ENCODE assay signal across 10 cellular contexts in the genomic region with DNA sequence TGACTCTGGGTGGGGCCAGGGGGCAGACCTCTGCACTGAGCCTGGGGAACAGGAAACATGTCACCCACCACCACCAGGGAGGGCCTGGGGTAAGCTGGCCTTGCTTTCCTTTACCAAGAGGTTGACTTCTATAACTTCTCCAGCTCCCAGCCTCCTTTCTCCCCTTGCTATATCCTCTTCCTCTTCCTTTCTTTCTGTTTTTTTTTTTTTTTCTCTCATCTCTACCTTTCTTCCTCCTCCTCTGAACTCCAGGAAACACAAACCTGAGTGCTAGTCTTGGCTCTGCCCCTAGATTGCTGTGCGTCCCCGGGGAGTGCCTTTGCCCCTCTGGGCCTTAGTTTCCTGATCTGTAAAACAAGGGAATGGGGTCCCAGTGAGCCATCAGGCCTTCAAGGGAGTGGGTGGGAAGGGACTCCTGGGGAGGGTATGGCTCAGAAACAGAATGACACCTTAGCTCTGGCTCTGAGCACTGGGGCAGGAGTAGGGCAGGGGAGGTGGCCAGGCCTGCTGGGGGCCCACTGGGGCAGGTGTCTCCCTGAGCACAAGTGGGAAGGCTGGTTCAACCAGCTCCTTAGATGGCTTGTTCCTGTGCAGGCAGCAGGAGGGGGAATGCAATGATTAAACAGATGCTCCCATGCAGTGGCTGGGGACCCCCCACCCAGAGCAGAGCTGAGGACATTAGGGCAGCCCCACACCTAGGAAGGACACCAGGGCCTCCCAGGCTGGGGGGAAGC. TPM values are rescaled to one million over a fixed set of nuclear protein-coding genes. Genes with fewer than 3 reads are reported as not detected.
DNase-seq lines count a peak whose midpoint lies in the region; ATAC-seq and TF ChIP-seq lines count a peak whose summit lies in the region.
"Had no signal": no experiment of that assay in that cellular context is flagged by ENCODE, and none has a peak within 500 bp of the region (broad histone marks: within the 10 kb centered on the region; RNA-seq: fewer than 3 reads in every experiment).

No MANE protein-coding gene starts in this region.

- no peak overlapping the region for H2AFZ ChIP-seq in PC-9
- H2AFZ ChIP-seq in neuronal stem cell (ENCODE audit: low read length): no peak overlapping the region

- CTCF ChIA-PET in PC-9 (lab: Charles Lee): interaction anchor here (0.6 to 1.3 kb wide), 4 partner anchors 29 to 284 kb away, joined by 3 to 17 read pairs (median 6); a partner anchor contains a TSS

- H3K27me3 Mint-ChIP-seq in endothelial cell (ENCODE audit: unreplicated experiment): peaks cover 19% of the 10 kb centered on the region

- peaks cover 52% of the 10 kb centered on the region for H3K4me1 Mint-ChIP-seq in endothelial cell (ENCODE audit: unreplicated experiment)

- H2BK12ac ChIP-seq in neuronal stem cell (ENCODE audit: low read length): no peak overlapping the region

- no peak overlapping the region for H3K18ac ChIP-seq in neuronal stem cell (ENCODE audit: low read length)

- peaks cover 18% of the 10 kb centered on the region for H3K79me1 ChIP-seq in neuronal stem cell (ENCODE audit: low read depth, low read length)

- TF ChIP-seq CTCF in PC-9 (conservative IDR thresholded peaks at IDR 0.05) (no peak), endothelial cell (IDR thresholded peaks at IDR 0.05; ENCODE audit: unreplicated experiment) (no peak)

- no TSS peak for BruUV-seq in PC-9 (replicated peaks; lab: Mats Ljungman, UMichigan)

- H2AK5ac ChIP-seq in neuronal stem cell (ENCODE audit: low read depth, low read length): no peak overlapping the region

- peak overlapping the region in 6 of 10 experiments; percentile 29 to 50 (median 36); a peak in 9 of 20 replicates for H3K4me3 ChIP-seq in BLaER1 treated with 17β-estradiol and CSF1 and Interleukin-3, amounts not matched to agents 10 nM and 100 nM
- peak overlapping the region; percentile 52 for H3K4me3 ChIP-seq in PC-9
- no peak overlapping the region for H3K4me3 ChIP-seq in neuronal stem cell (ENCODE audit: low read length in 2 of 2)

- peak overlapping the region; percentile 3 for H3K23ac ChIP-seq in neuronal stem cell (ENCODE audit: low read depth, low read length, poor library complexity)

- H3K4me3 Mint-ChIP-seq in endothelial cell (ENCODE audit: unreplicated experiment): peak overlapping the region; percentile 70

- ATAC-seq in GM19351 (IDR thresholded peaks at IDR 0.05; ENCODE audit: unreplicated experiment): no peak

- H2BK15ac ChIP-seq in neuronal stem cell (ENCODE audit: low read length): no peak overlapping the region

- H3K27me3 ChIP-seq in BLaER1 treated with 17β-estradiol and CSF1 and Interleukin-3, amounts not matched to agents 10 nM and 100 nM: no peaks in the 10 kb centered on the region
- H3K27me3 ChIP-seq in PC-9 (ENCODE audit: insufficient read depth, low read depth): no peaks in the 10 kb centered on the region
- no peaks in the 10 kb centered on the region for H3K27me3 ChIP-seq in neuronal stem cell (ENCODE audit: control insufficient read depth in 3 of 3, insufficient read depth in 3 of 3, low read depth in 1 of 3, low read length in 3 of 3)

- H4K20me1 ChIP-seq in BLaER1 treated with 17β-estradiol and CSF1 and Interleukin-3, amounts not matched to agents 10 nM and 100 nM: peaks cover 22 to 83% (median 58%) of the 10 kb centered on the region in 11 experiments; a peak in 21 of 22 replicates
- peaks cover 30% of the 10 kb centered on the region for H4K20me1 ChIP-seq in PC-9 (ENCODE audit: insufficient read depth)

- POLR2A ChIA-PET in PC-9 (lab: Charles Lee; ENCODE audit: unreplicated experiment): interaction anchor here (0.6 to 0.7 kb wide), 3 partner anchors 13 to 787 kb away, joined by 3 to 40 read pairs (median 6); no protein-coding TSS in a partner anchor

- H3F3A ChIP-seq in PC-9 (ENCODE audit: insufficient read depth, low read depth): peaks cover 22% of the 10 kb centered on the region

- peak overlapping the region; percentile 0 to 70 (median 48); a peak in 16 of 22 replicates for H3K9ac ChIP-seq in BLaER1 treated with 17β-estradiol and CSF1 and Interleukin-3, amounts not matched to agents 10 nM and 100 nM
- H3K9ac ChIP-seq in neuronal stem cell (ENCODE audit: low read depth, low read length, poor library complexity): no peak overlapping the region

- peaks cover 87% of the 10 kb centered on the region for H3K79me2 ChIP-seq in PC-9 (ENCODE audit: low read depth)

- peak overlapping the region; percentile 21 for H2BK5ac ChIP-seq in neuronal stem cell (ENCODE audit: low read length)

- peaks cover 53 to 72% (median 61%) of the 10 kb centered on the region in 10 experiments for H3K4me1 ChIP-seq in BLaER1 treated with 17β-estradiol and CSF1 and Interleukin-3, amounts not matched to agents 10 nM and 100 nM
- H3K4me1 ChIP-seq in PC-9 (replicated peaks; ENCODE audit: insufficient read depth) (peaks cover 61% of the 10 kb centered on the region), neuronal stem cell (ENCODE audit: control insufficient read depth in 2 of 2, insufficient read depth in 1 of 2, low read depth in 1 of 2, low read length in 2 of 2) (peaks cover 41 to 43% of the 10 kb centered on the region in 2 donors)

- WGBS in neuronal stem cell (ENCODE audit: extremely low coverage in 2 of 2, insufficient read length in 2 of 2, insufficient replicate concordance in 1 of 2), 2 donors: no CpG with 5 or more reads among the region's 2 CpGs

- H3K9me3 ChIP-seq in BLaER1 treated with 17β-estradiol and CSF1 and Interleukin-3, amounts not matched to agents 10 nM and 100 nM (replicated peaks in 1 of 11): no peaks in the 10 kb centered on the region
- no peaks in the 10 kb centered on the region for H3K9me3 ChIP-seq in PC-9 (ENCODE audit: insufficient read depth, low read depth)
- H3K9me3 ChIP-seq in neuronal stem cell (replicated peaks in 1 of 2; ENCODE audit: control insufficient read depth in 2 of 2, insufficient read depth in 1 of 2, low read depth in 1 of 2, low read length in 2 of 2): no peaks in the 10 kb centered on the region

- H3K14ac ChIP-seq in neuronal stem cell (ENCODE audit: low read length): no peak overlapping the region

- H4K8ac ChIP-seq in neuronal stem cell (ENCODE audit: low read depth, low read length): no peak overlapping the region

- no peak overlapping the region for H2BK120ac ChIP-seq in neuronal stem cell (ENCODE audit: low read depth, low read length)

- H3K9me3 Mint-ChIP-seq in endothelial cell (ENCODE audit: unreplicated experiment): no peaks in the 10 kb centered on the region

- no peak overlapping the region for H3K4ac ChIP-seq in neuronal stem cell (ENCODE audit: low read length)

- H3K4me2 ChIP-seq in BLaER1 treated with 17β-estradiol and CSF1 and Interleukin-3, amounts not matched to agents 10 nM and 100 nM: peak overlapping the region; percentile 82 to 98 (median 92)
- H3K4me2 ChIP-seq in PC-9 (peak overlapping the region; percentile 96), neuronal stem cell (ENCODE audit: insufficient read depth, low read length, poor library complexity, severe bottlenecking) (no peak overlapping the region)

- no peaks in the 10 kb centered on the region for H3K9me2 ChIP-seq in PC-9 (ENCODE audit: insufficient read depth)

- peaks cover 0 to 35% (median 11%) of the 10 kb centered on the region in 11 experiments; a peak in 15 of 22 replicates for H3K36me3 ChIP-seq in BLaER1 treated with 17β-estradiol and CSF1 and Interleukin-3, amounts not matched to agents 10 nM and 100 nM
- 0 out of 2 replicates have a peak, but pooled peaks cover 7% of the 10 kb centered on the region for H3K36me3 ChIP-seq in PC-9 (ENCODE audit: low read depth)
- H3K36me3 ChIP-seq in neuronal stem cell (replicated peaks in 1 of 2; ENCODE audit: control insufficient read depth in 2 of 2, insufficient read depth in 2 of 2, low read length in 2 of 2): peaks cover 25 to 69% of the 10 kb centered on the region in 2 donors

- peak overlapping the region; percentile 44 for H3K27ac Mint-ChIP-seq in endothelial cell (ENCODE audit: unreplicated experiment)

- H3K36me3 Mint-ChIP-seq in endothelial cell (ENCODE audit: low read depth, unreplicated experiment): peaks cover 27% of the 10 kb centered on the region

- intact Hi-C loops in PC-9 (cut with micrococcal nuclease; ENCODE audit: unreplicated experiment): loop anchor here (1.0 kb wide), 1 partner anchor 9 kb away; no protein-coding TSS in a partner anchor

- peak overlapping the region in 10 of 11 experiments; percentile 8 to 52 (median 22); a peak in 12 of 22 replicates for H3K27ac ChIP-seq in BLaER1 treated with 17β-estradiol and CSF1 and Interleukin-3, amounts not matched to agents 10 nM and 100 nM
- H3K27ac ChIP-seq in PC-9: peak overlapping the region; percentile 55; the same call in 1 of the 2 replicates
- H3K27ac ChIP-seq in neuronal stem cell (replicated peaks; ENCODE audit: low read length): no peak overlapping the region

- no peak for DNase-seq in PC-9
- DNase-seq in endothelial cell (ENCODE audit: low spot score): no peak
- no peak for DNase-seq in neuronal stem cell (ENCODE audit: low spot score)
- DNase-seq in retina: no peak
- DNase-seq in NCI-H345 (lab: John Stamatoyannopoulos, UW): no peak
- no peak for DNase-seq in medulla oblongata (ENCODE audit: extremely low spot score)
- DNase-seq: NK-92 treated with Interleukin-12 subunit alpha and Interleukin-12 subunit beta, amount 100 ng/mL, for 24 hours; stimulated activated CD4-positive, alpha-beta T cell treated with anti-CD3 and anti-CD28 coated beads, Interleukin-1b, Interleukin-23, amount 100 ng/mL, for 48 hours had no signal

- H4K91ac ChIP-seq in neuronal stem cell (ENCODE audit: low read depth, low read length, poor library complexity): no peak overlapping the region

RNA-seq across cellular contexts. Expression of a gene that starts 4.3 kb away (rescaled TPM):
- total RNA-seq in PC-9 (2021) (27.8 and 27.9 TPM in 2 replicates), endothelial cell (ENCODE audit: unreplicated experiment) (17.3 TPM)
- polyA plus RNA-seq in neuronal stem cell (2013, experiment 1 of 2): 9.8 TPM
- 10.7 TPM for polyA plus RNA-seq in neuronal stem cell (2013, experiment 2 of 2)

RNA-seq across cellular contexts. Expression of a gene that starts 12.0 kb away (rescaled TPM):
- total RNA-seq in PC-9 (2021) (45.4 and 53.0 TPM in 2 replicates), endothelial cell (ENCODE audit: unreplicated experiment) (33.5 TPM)
- polyA plus RNA-seq in neuronal stem cell (2013, experiment 1 of 2): 51.8 TPM
- polyA plus RNA-seq in neuronal stem cell (2013, experiment 2 of 2): 51.5 TPM

RNA-seq across cellular contexts. Expression of a gene that starts 26.5 kb away (rescaled TPM):
- 37.6 and 40.0 TPM in 2 replicates for total RNA-seq in PC-9 (2021)
- 16.5 TPM for total RNA-seq in endothelial cell (ENCODE audit: unreplicated experiment)
- polyA plus RNA-seq in neuronal stem cell (2013, experiment 1 of 2): 15.5 TPM
- polyA plus RNA-seq in neuronal stem cell (2013, experiment 2 of 2): 14.9 TPM

Comparison
In these comparisons a context has a peak if more than half of its experiments do, and no peak if none do; other contexts are left out.
1. H3K4me3 ChIP-seq: peak in BLaER1 treated with 17β-estradiol and CSF1 and Interleukin-3, amounts not matched to agents 10 nM and 100 nM (6 of 10) and PC-9 (single experiment); none in neuronal stem cell (0 of 2).